In the genomic region with DNA sequence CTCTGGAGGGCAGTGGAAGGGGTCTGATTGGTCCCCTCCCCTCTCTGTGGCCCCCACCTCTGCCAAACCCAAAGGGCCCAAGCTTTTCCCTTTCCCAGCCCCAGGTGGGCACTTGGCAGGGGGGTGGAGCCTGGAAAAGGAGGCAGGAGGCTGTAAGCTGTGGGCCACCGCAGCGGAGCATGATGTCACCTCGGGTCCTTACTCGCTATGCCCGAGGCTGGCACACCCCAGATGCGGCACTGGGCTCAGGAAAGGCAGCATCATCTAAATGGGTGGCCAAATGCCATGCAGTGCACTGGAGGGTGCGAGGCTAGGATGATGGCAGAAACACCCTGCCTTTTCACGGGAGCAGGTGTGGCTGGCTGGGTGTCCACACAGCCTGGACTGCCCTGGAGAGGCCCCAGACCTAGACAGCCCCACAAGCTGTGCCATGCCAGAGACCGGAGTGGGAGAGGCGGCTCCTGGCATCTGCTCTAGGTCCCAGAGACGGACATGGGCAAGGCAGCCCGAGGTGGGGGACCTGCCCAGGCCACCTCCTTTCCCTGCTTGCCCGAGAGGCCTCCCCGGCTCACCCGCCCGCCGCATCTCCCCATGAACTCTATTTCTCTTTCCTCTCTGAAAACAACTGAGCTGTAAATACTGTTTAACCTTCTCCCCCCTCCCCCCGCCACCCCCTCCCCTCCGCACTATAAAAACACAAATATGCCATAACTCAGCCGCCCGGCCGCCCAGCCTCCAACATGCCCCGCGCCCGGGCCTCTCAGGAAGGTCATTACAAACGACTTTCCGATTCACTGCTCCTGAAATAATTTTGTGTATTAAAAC, we compare ENCODE assay signal across 13 cellular contexts.
DNase-seq lines count a peak whose midpoint lies in the region; ATAC-seq and TF ChIP-seq lines count a peak whose summit lies in the region.
"Had no signal": no experiment of that assay in that cellular context is flagged by ENCODE, and none has a peak within 500 bp of the region (broad histone marks: within the 10 kb centered on the region; RNA-seq: fewer than 3 reads in every experiment).

No MANE protein-coding gene starts in this region.

- H3K23ac ChIP-seq in neuronal stem cell (ENCODE audit: low read depth, low read length, poor library complexity), result peak overlapping the region; percentile 55

- no peak overlapping the region for H3K4me3 ChIP-seq in BLaER1 treated with 17β-estradiol and CSF1 and Interleukin-3, amounts not matched to agents 10 nM and 100 nM
- H3K4me3 ChIP-seq in heart right ventricle, result no peak overlapping the region
- no peak overlapping the region for H3K4me3 ChIP-seq in neuronal stem cell (ENCODE audit: low read length in 2 of 2)
- no peak overlapping the region for H3K4me3 ChIP-seq in colonic mucosa

- H3K4ac ChIP-seq in neuronal stem cell (ENCODE audit: low read length), result no peak overlapping the region

- peak overlapping the region; percentile 98 for H3K14ac ChIP-seq in neuronal stem cell (ENCODE audit: low read length)

- no peaks in the 10 kb centered on the region for H3K36me3 ChIP-seq in BLaER1 treated with 17β-estradiol and CSF1 and Interleukin-3, amounts not matched to agents 10 nM and 100 nM
- H3K36me3 ChIP-seq in heart right ventricle (no peaks in the 10 kb centered on the region), neuronal stem cell (replicated peaks in 1 of 2; ENCODE audit: control insufficient read depth in 2 of 2, insufficient read depth in 2 of 2, low read length in 2 of 2) (no peaks in the 10 kb centered on the region), colonic mucosa (no peaks in the 10 kb centered on the region)

- H3K27ac ChIP-seq in BLaER1 treated with 17β-estradiol and CSF1 and Interleukin-3, amounts not matched to agents 10 nM and 100 nM, result no peak overlapping the region
- H3K27ac ChIP-seq in heart right ventricle (peak overlapping the region in 4 of 10 donors; percentile 4 to 53 (median 10)), neuronal stem cell (replicated peaks; ENCODE audit: low read length) (no peak overlapping the region), colonic mucosa (no peak overlapping the region)

- peak overlapping the region; percentile 1 for H2BK5ac ChIP-seq in neuronal stem cell (ENCODE audit: low read length)

- peak overlapping the region; percentile 46 for H2BK12ac ChIP-seq in neuronal stem cell (ENCODE audit: low read length)

- H2AK5ac ChIP-seq in neuronal stem cell (ENCODE audit: low read depth, low read length), result peak overlapping the region; percentile 74

- H2AFZ ChIP-seq in neuronal stem cell (ENCODE audit: low read length), result no peak overlapping the region

- H4K8ac ChIP-seq in neuronal stem cell (ENCODE audit: low read depth, low read length), result no peak overlapping the region

- H2BK15ac ChIP-seq in neuronal stem cell (ENCODE audit: low read length), result peak overlapping the region; percentile 11

- no peak overlapping the region for H4K91ac ChIP-seq in neuronal stem cell (ENCODE audit: low read depth, low read length, poor library complexity)

- H2BK120ac ChIP-seq in neuronal stem cell (ENCODE audit: low read depth, low read length), result peak overlapping the region; percentile 72

- peak; percentile 88 for DNase-seq in NCI-H510A treated with DMSO at 0.1 percent for 48 hours (lab: John Stamatoyannopoulos, UW)
- DNase-seq in heart right ventricle, result no peak
- no peak for DNase-seq in neuronal stem cell (ENCODE audit: low spot score)
- DNase-seq in hypothalamus (lab: John Stamatoyannopoulos, UW), result no peak
- no peak for DNase-seq in colonic mucosa
- no peak for DNase-seq in NCI-H226
- DNase-seq: activated CD8-positive, alpha-beta memory T cell treated with anti-CD3 and anti-CD28 coated beads for 24 hours; amniotic stem cell; NCI-H2107; stimulated activated CD4-positive, alpha-beta T cell treated with anti-CD3 and anti-CD28 coated beads, Interleukin-4, amount 100 ng/mL, for 1 hour had no signal

- 67 to 72% methylated on average over 26 to 27 of the region's 27 CpGs for WGBS in heart right ventricle, 2 donors
- no CpG with 5 or more reads among the region's 27 CpGs for WGBS in neuronal stem cell (ENCODE audit: extremely low coverage in 2 of 2, insufficient read length in 2 of 2, insufficient replicate concordance in 1 of 2), 2 donors

- 0 out of 22 replicates have a peak overlapping the region, but pooled peaks of 1 of the 11 experiments have one; percentile 6 for H3K9ac ChIP-seq in BLaER1 treated with 17β-estradiol and CSF1 and Interleukin-3, amounts not matched to agents 10 nM and 100 nM
- H3K9ac ChIP-seq in neuronal stem cell (ENCODE audit: low read depth, low read length, poor library complexity) (peak overlapping the region; percentile 12), colonic mucosa (ENCODE audit: low read depth in 2 of 2, low read length in 2 of 2) (no peak overlapping the region)

- peaks cover 0 to 28% (median 3%) of the 10 kb centered on the region in 11 experiments; a peak in 7 of 22 replicates for H4K20me1 ChIP-seq in BLaER1 treated with 17β-estradiol and CSF1 and Interleukin-3, amounts not matched to agents 10 nM and 100 nM

- H3K9me3 ChIP-seq in BLaER1 treated with 17β-estradiol and CSF1 and Interleukin-3, amounts not matched to agents 10 nM and 100 nM (replicated peaks in 1 of 11), result no peaks in the 10 kb centered on the region
- H3K9me3 ChIP-seq in heart right ventricle (no peaks in the 10 kb centered on the region), neuronal stem cell (replicated peaks in 1 of 2; ENCODE audit: control insufficient read depth in 2 of 2, insufficient read depth in 1 of 2, low read depth in 1 of 2, low read length in 2 of 2) (no peaks in the 10 kb centered on the region), colonic mucosa (no peaks in the 10 kb centered on the region)

- peak overlapping the region in 9 of 11 experiments; percentile 65 to 93 (median 71); a peak in 17 of 22 replicates for H3K4me2 ChIP-seq in BLaER1 treated with 17β-estradiol and CSF1 and Interleukin-3, amounts not matched to agents 10 nM and 100 nM
- H3K4me2 ChIP-seq in neuronal stem cell (ENCODE audit: insufficient read depth, low read length, poor library complexity, severe bottlenecking), result no peak overlapping the region

- intact Hi-C loops in heart right ventricle (cut with DNase I), result loop anchor here in 1 of 10 donors (10.0 kb wide), 1 partner anchor 193 kb away; no protein-coding TSS in a partner anchor
- intact Hi-C loops in colonic mucosa (cut with DNase I), result no loop called here

- peak overlapping the region; percentile 38 for H3K18ac ChIP-seq in neuronal stem cell (ENCODE audit: low read length)

- peak in 5 of 8 donors; percentile 2 to 39 (median 27) for ATAC-seq in heart right ventricle
- ATAC-seq in HG02588 (IDR thresholded peaks at IDR 0.05; ENCODE audit: unreplicated experiment), result no peak
- ATAC-seq: natural killer cell treated with Interleukin-12 subunit alpha and Interleukin-12 subunit beta and Interleukin-15 and Interleukin-18, amount 100 ng/mL, for 72 hours had no signal

- peaks cover 15 to 54% (median 42%) of the 10 kb centered on the region in 10 experiments for H3K4me1 ChIP-seq in BLaER1 treated with 17β-estradiol and CSF1 and Interleukin-3, amounts not matched to agents 10 nM and 100 nM
- H3K4me1 ChIP-seq in heart right ventricle (peaks cover 16 to 99% (median 71%) of the 10 kb centered on the region in 9 donors), neuronal stem cell (ENCODE audit: control insufficient read depth in 2 of 2, insufficient read depth in 1 of 2, low read depth in 1 of 2, low read length in 2 of 2) (peaks cover 25 to 66% of the 10 kb centered on the region in 2 donors), colonic mucosa (peaks cover 21% of the 10 kb centered on the region)

- no peak for TF ChIP-seq CTCF in heart right ventricle (IDR thresholded peaks at IDR 0.05)
- no peak for TF ChIP-seq CTCF in colonic mucosa (IDR thresholded peaks at IDR 0.05)

- no peaks in the 10 kb centered on the region for H3K27me3 ChIP-seq in BLaER1 treated with 17β-estradiol and CSF1 and Interleukin-3, amounts not matched to agents 10 nM and 100 nM
- H3K27me3 ChIP-seq in heart right ventricle (no peaks in the 10 kb centered on the region), neuronal stem cell (ENCODE audit: control insufficient read depth in 3 of 3, insufficient read depth in 3 of 3, low read depth in 1 of 3, low read length in 3 of 3) (no peaks in the 10 kb centered on the region), colonic mucosa (no peaks in the 10 kb centered on the region)

- H3K79me1 ChIP-seq in neuronal stem cell (ENCODE audit: low read depth, low read length), result peaks cover 7% of the 10 kb centered on the region
